In the genomic region with DNA sequence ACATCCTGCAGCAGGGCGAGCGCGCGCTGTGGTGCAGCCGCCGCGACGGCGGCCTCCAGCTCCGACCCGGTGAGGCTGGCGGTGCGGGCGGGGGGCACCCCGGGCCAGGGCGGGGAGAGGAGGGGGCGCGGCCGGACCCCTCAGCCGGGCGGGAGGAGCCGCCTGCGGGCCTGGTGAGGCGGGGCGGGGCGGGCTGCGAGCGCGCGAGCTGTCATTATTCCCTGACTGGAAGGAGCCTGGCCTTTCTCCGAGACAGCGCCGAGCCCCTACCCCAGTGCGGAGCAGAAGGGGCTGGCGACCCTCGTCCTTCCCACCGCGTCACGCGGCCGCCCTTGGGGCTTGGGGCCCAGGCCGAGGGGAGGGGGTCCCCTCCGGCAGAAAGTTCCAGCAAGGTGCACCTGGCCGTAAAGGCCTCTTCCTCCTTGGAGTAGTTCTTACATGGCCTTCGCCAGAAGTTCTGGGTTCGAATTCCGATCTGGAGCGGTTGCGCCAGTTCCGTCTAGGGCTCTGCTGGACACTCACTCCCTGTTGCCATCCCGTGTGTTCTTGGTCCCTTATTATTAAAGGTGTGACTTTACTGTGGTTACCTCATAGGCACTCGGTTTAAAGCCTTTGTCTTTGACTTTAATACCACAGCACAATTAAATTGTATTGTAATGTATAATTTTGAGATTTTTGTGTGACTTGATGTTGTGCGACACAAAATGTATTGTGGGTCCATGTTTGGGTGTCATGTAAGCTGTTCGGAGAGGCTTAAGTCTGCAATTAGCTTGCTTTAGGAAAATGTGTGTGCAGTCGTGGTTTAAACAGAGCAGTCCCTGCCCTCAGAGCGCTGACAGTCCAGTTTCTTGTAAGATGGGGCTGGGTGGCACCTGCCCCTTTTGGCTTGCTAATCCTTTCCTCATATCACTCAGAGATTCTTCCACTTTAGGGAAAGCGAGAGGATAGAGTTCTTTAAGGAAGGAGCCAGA, we compare ENCODE assay signal across 8 cellular contexts. TPM values are rescaled to one million over a fixed set of nuclear protein-coding genes. Genes with fewer than 3 reads are reported as not detected.
DNase-seq lines count a peak whose midpoint lies in the region; ATAC-seq and TF ChIP-seq lines count a peak whose summit lies in the region.

No MANE protein-coding gene starts in this region.

- no peak for TF ChIP-seq POLR2A in upper lobe of left lung (IDR thresholded peaks at IDR 0.05)

- TF ChIP-seq EP300 in upper lobe of left lung (IDR thresholded peaks at IDR 0.05) = no peak

- H3K9me3 ChIP-seq in mucosa of rectum (ENCODE audit: control insufficient read depth in 2 of 2, low read length in 2 of 2) (no peaks in the 10 kb centered on the region), upper lobe of left lung (no peaks in the 10 kb centered on the region)

- no peaks in the 10 kb centered on the region for H3K36me3 ChIP-seq in mucosa of rectum (ENCODE audit: control insufficient read depth in 2 of 2, insufficient read depth in 2 of 2, low read length in 2 of 2)
- no peaks in the 10 kb centered on the region for H3K36me3 ChIP-seq in upper lobe of left lung

- peak overlapping the region; percentile 74 to 76 for H3K9ac ChIP-seq in mucosa of rectum (ENCODE audit: low read depth in 1 of 2, low read length in 2 of 2)

- 33 to 35% methylated on average over 16 to 23 of the region's 57 CpGs for WGBS in upper lobe of left lung, 2 donors

- H3K4me1 ChIP-seq in mucosa of rectum (ENCODE audit: control insufficient read depth in 2 of 2, insufficient read depth in 2 of 2, low read length in 2 of 2) = peaks cover 10% of the 10 kb centered on the region in 2 donors
- H3K4me1 ChIP-seq in upper lobe of left lung = peaks cover 14 to 23% (median 19%) of the 10 kb centered on the region in 4 donors

- H3K27ac ChIP-seq in RWPE1 (peak overlapping the region; percentile 85), coronary artery (peak overlapping the region; percentile 89 to 95), mucosa of rectum (ENCODE audit: low read depth in 2 of 2, low read length in 2 of 2) (peak overlapping the region; percentile 89 to 92), upper lobe of left lung (peak overlapping the region; percentile 93 to 96 (median 94))

- H3K27me3 ChIP-seq in mucosa of rectum (ENCODE audit: control insufficient read depth in 2 of 2, insufficient read depth in 2 of 2, low read length in 2 of 2) (no peaks in the 10 kb centered on the region), upper lobe of left lung (no peaks in the 10 kb centered on the region)

- H3K4me3 ChIP-seq in coronary artery (peak overlapping the region; percentile 93), mucosa of rectum (ENCODE audit: low read length in 2 of 2) (peak overlapping the region; percentile 86 to 92), upper lobe of left lung (peak overlapping the region; percentile 79 to 98 (median 90))

- DNase-seq in NCI-H345 (lab: John Stamatoyannopoulos, UW) (peak; percentile 56), NCI-H345 treated with DMSO at 0.1 percent for 48 hours (lab: John Stamatoyannopoulos, UW; ENCODE audit: unreplicated experiment) (no peak), RWPE1 (ENCODE audit: low spot score) (no peak), coronary artery (ENCODE audit: low spot score) (no peak), upper lobe of left lung (peak in 1 of 2 donors; percentile 46), NCI-H187 (lab: John Stamatoyannopoulos, UW) (no peak), AML-193 (lab: John Stamatoyannopoulos, UW) (no peak)

- CTCF ChIA-PET in RWPE1 (lab: Yijun Ruan, JAX) = interaction anchor here (1.3 to 1.9 kb wide), 3 partner anchors 41 to 133 kb away, joined by 3 to 5 read pairs (median 4); no protein-coding TSS in a partner anchor

- peak; percentile 0 to 53 for ATAC-seq in upper lobe of left lung (ENCODE audit: low FRiP score in 2 of 2)

- TF ChIP-seq CTCF in RWPE1 (conservative IDR thresholded peaks at IDR 0.05; ENCODE audit: low read depth) (no peak), coronary artery (IDR thresholded peaks at IDR 0.05) (no peak), upper lobe of left lung (IDR thresholded peaks at IDR 0.05) (peak in 1 of 6 experiments; percentile 9)

- POLR2A ChIA-PET in RWPE1 (lab: Yijun Ruan, JAX; ENCODE audit: low non-redundant PET) = interaction anchor here (0.6 to 1.3 kb wide), 8 partner anchors 10 to 146 kb away, joined by 3 to 5 read pairs (median 4); partner anchors contain the start of gene MCMBP

RNA-seq across cellular contexts. Expression of gene INPP5F, which starts 0.7 kb away (rescaled TPM):
- 10 to 100 TPM in 3 of 6 donors, 1 to 10 TPM in 3; 6.7 to 14.4 (median 10.1) TPM for total RNA-seq in upper lobe of left lung
